ENCODE assay signal across 20 cellular contexts in genomic region chr16:35690413-35690812, GRCh38.
"Had no signal": no experiment of that assay in that cellular context is flagged by ENCODE, and none has a peak within 500 bp of the region (broad histone marks: within the 10 kb centered on the region; RNA-seq: fewer than 3 reads in every experiment).

No MANE protein-coding gene starts in this region.

- H3K27ac ChIP-seq: RWPE1, SJSA1, SK-N-MC had no signal

- H3K4me3 ChIP-seq: SJSA1, SK-N-MC had no signal

- DNase-seq: KBM-7, MV-4-11, NCI-H1092, NCI-H1105 treated with DMSO at 0.1 percent for 48 hours, NCI-H1417 treated with DMSO at 0.1 percent for 48 hours, NCI-H187, NCI-H2029, NCI-H2081 treated with DMSO at 0.1 percent for 48 hours, NCI-H2171, NCI-H226, NCI-H446, NCI-H510A, NCI-H524 treated with DMSO at 0.1 percent for 48 hours, NCI-H69, NCI-H774, Right ventricle myocardium superior, SIG-M5 had no signal
